ENCODE assay signal across 1 cellular context in the genomic region with DNA sequence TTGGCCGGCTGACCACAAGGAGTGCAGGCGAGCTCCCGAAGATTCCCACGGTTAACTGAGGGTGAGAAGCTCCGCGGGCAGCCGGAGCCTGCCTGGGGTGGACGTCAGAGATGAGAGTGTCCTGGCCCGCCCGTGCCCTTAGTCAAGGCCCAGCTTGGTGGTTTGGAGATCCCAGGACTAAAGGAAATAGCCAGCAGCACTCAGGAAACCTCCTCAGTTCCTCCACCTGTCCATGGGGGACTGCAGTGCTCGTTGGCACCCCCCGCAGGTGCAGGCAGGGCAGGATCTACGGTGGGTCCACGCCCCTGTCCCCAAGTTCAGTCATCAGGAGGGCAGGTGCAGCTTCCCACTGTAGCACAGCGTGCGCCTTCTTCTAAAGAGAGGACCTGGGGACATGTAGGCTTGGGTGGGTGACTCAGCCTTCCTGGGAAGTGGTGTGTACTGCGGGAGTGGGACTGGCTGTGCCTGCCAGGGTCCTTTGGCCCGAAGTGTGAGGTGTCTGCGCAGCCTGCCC.
TF ChIP-seq lines count a peak whose summit lies in the region.

No MANE protein-coding gene starts in this region.

TF ChIP-seq in GM23338, 12 proteins besides CTCF, POLR2A, EP300 and RAD21 (continued from another document):
- TF ChIP-seq ZNF462 (CRISPR knock-in tag; IDR thresholded peaks at IDR 0.05) (no peak), POLR2AphosphoS5 (IDR thresholded peaks at IDR 0.05; ENCODE audit: low read depth) (no peak), JUNB (IDR thresholded peaks at IDR 0.05; ENCODE audit: unreplicated experiment) (no peak), EZH2phosphoT487 (IDR thresholded peaks at IDR 0.05; ENCODE audit: unreplicated experiment) (no peak), ETS1 (IDR thresholded peaks at IDR 0.05) (no peak), CREB1 (CRISPR knock-in tag; IDR thresholded peaks at IDR 0.05; ENCODE audit: low read depth) (no peak), REST (IDR thresholded peaks at IDR 0.05; ENCODE audit: unreplicated experiment) (no peak), ZNF331 (CRISPR knock-in tag; IDR thresholded peaks at IDR 0.05; ENCODE audit: low read depth) (no peak), STAT1 (IDR thresholded peaks at IDR 0.05; ENCODE audit: unreplicated experiment) (no peak)
TF ChIP-seq in GM23338: peak in this region for 0.
